In genomic region chr19:42175952-42176648, GRCh38 we compare ENCODE assay signal across 8 cellular contexts. TPM values are rescaled to one million over a fixed set of nuclear protein-coding genes. Genes with fewer than 3 reads are reported as not detected.
DNase-seq lines count a peak whose midpoint lies in the region; ATAC-seq and TF ChIP-seq lines count a peak whose summit lies in the region.

No MANE protein-coding gene starts in this region.

- H3K36me3 ChIP-seq in uterus, result no peaks in the 10 kb centered on the region

- H3K27me3 ChIP-seq in mononuclear cell (ENCODE audit: insufficient read depth, low read length), result peaks cover 54% of the 10 kb centered on the region
- H3K27me3 ChIP-seq in uterus, result peaks cover 0 to 23% of the 10 kb centered on the region in 2 donors

- TF ChIP-seq POLR2A in uterus (IDR thresholded peaks at IDR 0.05), result no peak

- no peaks in the 10 kb centered on the region for H3K9me3 ChIP-seq in mononuclear cell (ENCODE audit: low read depth, low read length)
- no peaks in the 10 kb centered on the region for H3K9me3 ChIP-seq in uterus

- DNase-seq in DMS79 treated with DMSO at 0.1 percent for 48 hours (lab: John Stamatoyannopoulos, UW) (peak; percentile 55), DMS79 (lab: John Stamatoyannopoulos, UW) (no peak), NCI-H82 (lab: John Stamatoyannopoulos, UW) (peak; percentile 79), cerebellum (ENCODE audit: low spot score) (peak; percentile 58), uterus (no peak), KG1 (lab: John Stamatoyannopoulos, UW) (no peak)

- H3K4me3 ChIP-seq in mononuclear cell (ENCODE audit: low read length) (peak overlapping the region; percentile 28), uterus (peak overlapping the region; percentile 1 to 33)

- peak overlapping the region in 1 of 2 donors; percentile 33 for H3K27ac ChIP-seq in uterus

- intact Hi-C loops in uterus (cut with DNase I; ENCODE audit: low total_unique reads), result no loop called here

- no peak for ATAC-seq in GM21825 (IDR thresholded peaks at IDR 0.05; ENCODE audit: unreplicated experiment)

- no peak for TF ChIP-seq CTCF in uterus (IDR thresholded peaks at IDR 0.05)

- H3K4me1 ChIP-seq in mononuclear cell (ENCODE audit: insufficient read depth, low read length) (peaks cover 25% of the 10 kb centered on the region), uterus (no peaks in the 10 kb centered on the region)

RNA-seq across cellular contexts. Expression of gene DEDD2, which starts 41.4 kb away (rescaled TPM):
- total RNA-seq in cerebellum, result 17.8 TPM
- total RNA-seq in mononuclear cell, result 128 TPM
- 100 to 1,000 TPM in 1 of 4 donors, 10 to 100 TPM in 2, 1 to 10 TPM in 1; 8.2 to 127 (median 23.0) TPM for total RNA-seq in uterus

RNA-seq across cellular contexts. Expression of gene POU2F2, which starts 43.9 kb away (rescaled TPM):
- total RNA-seq in cerebellum (3.7 TPM), mononuclear cell (8.3 TPM), uterus (1 to 10 TPM in 1 of 4 donors, under 1 TPM in 2, not detected in 1; 0.55 to 3.2 (median 0.77) TPM)

RNA-seq across cellular contexts. Expression of gene ZNF526, which starts 44.0 kb away (rescaled TPM):
- total RNA-seq in cerebellum, result 6.4 TPM
- total RNA-seq in mononuclear cell, result 5.2 TPM
- 10 to 100 TPM in 2 of 4 donors, 1 to 10 TPM in 2; 1.0 to 20.6 (median 8.4) TPM for total RNA-seq in uterus

Comparison
In these comparisons a context has a peak if more than half of its experiments do, and no peak if none do; other contexts are left out.
1. DNase-seq: peak in DMS79 treated with DMSO at 0.1 percent for 48 hours (single experiment), NCI-H82 (single experiment) and cerebellum (single experiment); none in DMS79 (single experiment), uterus (0 of 2) and KG1 (single experiment).